ENCODE assay signal across 24 cellular contexts in genomic region chr10:8280946-8281345, GRCh38.
"Had no signal": no experiment of that assay in that cellular context is flagged by ENCODE, and none has a peak within 500 bp of the region (broad histone marks: within the 10 kb centered on the region; RNA-seq: fewer than 3 reads in every experiment).

No MANE protein-coding gene starts in this region.

- H3K4me1 ChIP-seq: colonic mucosa, esophagus squamous epithelium, gastrocnemius medialis, gastroesophageal sphincter, heart left ventricle had no signal

- DNase-seq: colonic mucosa; cortex of kidney; dermis blood vessel endothelial cell; dorsolateral prefrontal cortex; effector CD4-positive, alpha-beta T cell; effector CD8-positive, alpha-beta T cell; effector memory CD4-positive, alpha-beta T cell; effector memory CD8-positive, alpha-beta T cell; endodermal cell; erythroblast; esophagus squamous epithelium; foreskin fibroblast; foreskin keratinocyte; foreskin melanocyte; gastrocnemius medialis; glutamatergic neuron; head of caudate nucleus; heart left ventricle; heart right ventricle had no signal

- H3K9me3 ChIP-seq: colonic mucosa, esophagus squamous epithelium, gastrocnemius medialis, gastroesophageal sphincter, heart left ventricle, heart right ventricle had no signal

- H3K4me3 Mint-ChIP-seq: dendritic cell treated with granulocyte-macrophage colony-stimulating factor and Interleukin-4, amounts not matched to agents 40 ng/mL and 50 ng/mL, for 4 days; effector memory CD8-positive, alpha-beta T cell; endodermal cell had no signal

- H3K36me3 ChIP-seq: colonic mucosa, esophagus squamous epithelium, gastrocnemius medialis, gastroesophageal sphincter, heart left ventricle, heart right ventricle had no signal

- H3K27ac ChIP-seq: colonic mucosa, coronary artery, dorsolateral prefrontal cortex, epithelial cell of prostate, esophagus squamous epithelium, foreskin keratinocyte, gastrocnemius medialis, gastroesophageal sphincter, heart left ventricle, heart right ventricle had no signal

- ATAC-seq: effector memory CD8-positive, alpha-beta T cell; esophagus mucosa; foreskin keratinocyte; gastrocnemius medialis; gastroesophageal sphincter; heart left ventricle; heart right ventricle had no signal

- H3K27ac Mint-ChIP-seq: dendritic cell treated with granulocyte-macrophage colony-stimulating factor and Interleukin-4, amounts not matched to agents 40 ng/mL and 50 ng/mL, for 4 days; endodermal cell had no signal

- H3K4me3 ChIP-seq: colonic mucosa, coronary artery, dorsolateral prefrontal cortex, esophagus squamous epithelium, gastrocnemius medialis, gastroesophageal sphincter, heart left ventricle, heart right ventricle had no signal

- H3K27me3 ChIP-seq: colonic mucosa, foreskin keratinocyte, gastrocnemius medialis, heart left ventricle had no signal
